Comparison of ENCODE assay signal across 28 cellular contexts in the genomic region with DNA sequence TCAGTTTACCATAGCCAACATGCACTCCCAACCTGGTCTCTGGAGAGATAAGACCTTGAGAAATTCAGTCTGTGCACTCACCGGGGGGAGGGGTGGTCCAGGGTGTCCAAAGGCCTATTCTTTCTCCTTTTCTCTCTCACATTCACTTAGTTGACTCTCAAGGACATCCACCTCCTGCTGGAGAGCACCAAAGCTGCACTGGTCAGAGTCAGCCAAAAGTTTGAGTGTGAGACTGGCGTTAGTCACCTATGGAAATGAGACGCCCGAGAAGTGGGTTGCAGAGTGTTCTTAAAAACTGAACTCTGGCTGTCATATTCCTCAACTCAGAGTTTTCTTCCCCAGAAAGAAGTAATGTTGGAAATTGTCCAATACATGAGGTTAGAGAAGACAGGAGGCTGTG. TPM values are rescaled to one million over a fixed set of nuclear protein-coding genes. Genes with fewer than 3 reads are reported as not detected.
"Had no signal": no experiment of that assay in that cellular context is flagged by ENCODE, and none has a peak within 500 bp of the region (broad histone marks: within the 10 kb centered on the region; RNA-seq: fewer than 3 reads in every experiment).

No MANE protein-coding gene starts in this region.

- ATAC-seq: activated T-helper 17 cell treated with anti-CD3 and anti-CD28 coated beads, Interleukin-2, amount 50 U/mL, for 72 hours; T-helper 17 cell had no signal

- DNase-seq: activated B cell treated with CpG ODN at 0.5 μM for 24 hours; activated CD4-positive, alpha-beta memory T cell treated with anti-CD3 and anti-CD28 coated beads, Interleukin-2, amount 10 ng/mL, durations not matched to agents 7 days and 5 days; activated CD4-positive, alpha-beta T cell treated with anti-CD3 and anti-CD28 coated beads for 1 hour; activated CD4-positive, alpha-beta T cell treated with anti-CD3 and anti-CD28 coated beads, Interleukin-2, amount 10 ng/mL, durations not matched to agents 24 days and 14 days; activated gamma-delta T cell; activated naive CD4-positive, alpha-beta T cell treated with anti-CD3 and anti-CD28 coated beads for 36 hours; activated T-cell treated with anti-CD3 and anti-CD28 coated beads for 4 hours; activated T-cell treated with anti-CD3 and anti-CD28 coated beads, Interleukin-2, amount 50 U/mL, for 48 hours; amygdala; Kasumi-1; NCI-H1092; NCI-H1417; NCI-H1930; NCI-H2107; NCI-H2171 treated with DMSO at 0.1 percent for 48 hours; NCI-H510A; NCI-H526 treated with DMSO at 0.1 percent for 48 hours; NK-92 treated with Interleukin-12 subunit alpha and Interleukin-12 subunit beta, amount 100 ng/mL, for 24 hours; OCI-M1; Peyer's patch; SHP77; T-helper 17 cell; T-helper 9 cell had no signal

- H3K4me3 ChIP-seq: cardiac muscle cell, Peyer's patch, SJSA1 had no signal

RNA-seq across cellular contexts. Expression of a gene that starts 5.0 kb away (rescaled TPM):
- total RNA-seq: activated CD4-positive, alpha-beta T cell treated with anti-CD3 and anti-CD28 coated beads, Interleukin-2, amount 10 ng/mL, durations not matched to agents 24 days and 14 days had no signal

RNA-seq across cellular contexts. Expression of a gene that starts 11.8 kb away (rescaled TPM):
- total RNA-seq: activated CD4-positive, alpha-beta memory T cell treated with anti-CD3 and anti-CD28 coated beads, Interleukin-2, amount 10 ng/mL, durations not matched to agents 7 days and 5 days; activated CD4-positive, alpha-beta T cell treated with anti-CD3 and anti-CD28 coated beads, Interleukin-2, amount 10 ng/mL, durations not matched to agents 24 days and 14 days; activated CD8-positive, alpha-beta memory T cell treated with anti-CD3 and anti-CD28 coated beads for 36 hours; activated naive CD4-positive, alpha-beta T cell treated with anti-CD3 and anti-CD28 coated beads for 36 hours; astrocyte; SJSA1 had no signal
- polyA plus RNA-seq: cardiac muscle cell had no signal

RNA-seq across cellular contexts. Expression of a gene that starts 26.8 kb away (rescaled TPM):
- total RNA-seq: activated CD4-positive, alpha-beta memory T cell treated with anti-CD3 and anti-CD28 coated beads, Interleukin-2, amount 10 ng/mL, durations not matched to agents 7 days and 5 days; activated CD4-positive, alpha-beta T cell treated with anti-CD3 and anti-CD28 coated beads, Interleukin-2, amount 10 ng/mL, durations not matched to agents 24 days and 14 days; activated CD8-positive, alpha-beta memory T cell treated with anti-CD3 and anti-CD28 coated beads for 36 hours; activated naive CD4-positive, alpha-beta T cell treated with anti-CD3 and anti-CD28 coated beads for 36 hours; astrocyte; Peyer's patch; SJSA1; T-helper 17 cell had no signal

RNA-seq across cellular contexts. Expression of a gene that starts 33.1 kb away (rescaled TPM):
- total RNA-seq: activated B cell treated with CpG ODN at 0.5 μM for 24 hours; activated CD4-positive, alpha-beta memory T cell treated with anti-CD3 and anti-CD28 coated beads, Interleukin-2, amount 10 ng/mL, durations not matched to agents 7 days and 5 days; activated CD4-positive, alpha-beta T cell treated with anti-CD3 and anti-CD28 coated beads, Interleukin-2, amount 10 ng/mL, durations not matched to agents 24 days and 14 days; activated CD8-positive, alpha-beta memory T cell treated with anti-CD3 and anti-CD28 coated beads for 36 hours; activated naive CD4-positive, alpha-beta T cell treated with anti-CD3 and anti-CD28 coated beads for 36 hours; activated T-helper 17 cell treated with anti-CD3 and anti-CD28 coated beads, Interleukin-2, amount 50 U/mL, for 72 hours; astrocyte; cardiac muscle cell; Peyer's patch; SJSA1; T-helper 17 cell had no signal
- polyA plus RNA-seq: cardiac muscle cell had no signal

RNA-seq across cellular contexts. Expression of a gene that starts 59.1 kb away (rescaled TPM):
- total RNA-seq: activated B cell treated with CpG ODN at 0.5 μM for 24 hours; activated CD4-positive, alpha-beta memory T cell treated with anti-CD3 and anti-CD28 coated beads, Interleukin-2, amount 10 ng/mL, durations not matched to agents 7 days and 5 days; activated CD4-positive, alpha-beta T cell treated with anti-CD3 and anti-CD28 coated beads, Interleukin-2, amount 10 ng/mL, durations not matched to agents 24 days and 14 days; activated CD8-positive, alpha-beta memory T cell treated with anti-CD3 and anti-CD28 coated beads for 36 hours; activated naive CD4-positive, alpha-beta T cell treated with anti-CD3 and anti-CD28 coated beads for 36 hours; activated T-helper 17 cell treated with anti-CD3 and anti-CD28 coated beads, Interleukin-2, amount 50 U/mL, for 72 hours; astrocyte; cardiac muscle cell; Peyer's patch; SJSA1; T-helper 17 cell had no signal
- polyA plus RNA-seq: cardiac muscle cell had no signal
